Comparison of ENCODE assay signal across 27 cellular contexts in genomic region chr17:19299866-19300265, GRCh38.
"Had no signal": no experiment of that assay in that cellular context is flagged by ENCODE, and none has a peak within 500 bp of the region (broad histone marks: within the 10 kb centered on the region; RNA-seq: fewer than 3 reads in every experiment).

No MANE protein-coding gene starts in this region.

- H3K4me3 Mint-ChIP-seq: activated naive CD4-positive, alpha-beta T cell treated with anti-CD3 and anti-CD28 coated beads for 36 hours; activated naive CD8-positive, alpha-beta T cell treated with anti-CD3 and anti-CD28 coated beads for 36 hours; activated T-helper 1 cell treated with anti-CD3 and anti-CD28 coated beads, Interleukin-12 subunit alpha, Interleukin-12 subunit beta, Interleukin-2, Interleukin-4 antibody, amounts not matched to agents 30 ng/mL and 10 ng/mL and 1 ng/mL, durations not matched to agents 14 hours and 24 hours and 36 hours; mesothelial cell of epicardium; naive B cell; nephron progenitor cell; stimulated activated naive B cell treated with anti-CD40 and anti-IgM and Interleukin-4, amounts not matched to agents 10 μg/mL and 1 μg/mL and 100 μg/mL, for 72 hours had no signal

- DNase-seq: activated CD4-positive, alpha-beta T cell treated with anti-CD3 and anti-CD28 coated beads for 48 hours; activated CD4-positive, alpha-beta T cell treated with anti-CD3 and anti-CD28 coated beads, Interleukin-2, amount 50 U/mL, for 48 hours; activated CD8-positive, alpha-beta memory T cell treated with anti-CD3 and anti-CD28 coated beads for 24 hours; activated effector memory CD4-positive, alpha-beta T cell treated with anti-CD3 and anti-CD28 coated beads, Interleukin-2, amount 50 U/mL, for 16 hours; activated naive CD4-positive, alpha-beta T cell treated with anti-CD3 and anti-CD28 coated beads for 36 hours; activated naive CD8-positive, alpha-beta T cell treated with anti-CD3 and anti-CD28 coated beads for 36 hours; colonic mucosa; effector memory CD4-positive, alpha-beta T cell; erythroblast; islet precursor cell; left colon; naive B cell; nephron progenitor cell; ovary; stimulated activated CD4-positive, alpha-beta T cell treated with anti-CD3 and anti-CD28 coated beads, Interleukin-1b, Interleukin-23, amount 100 ng/mL, for 48 hours; stimulated activated CD4-positive, alpha-beta T cell treated with anti-CD3 and anti-CD28 coated beads, Interleukin-4, amount 100 ng/mL, for 4 hours; stimulated activated CD8-positive, alpha-beta memory T cell treated with anti-CD3 and anti-CD28 coated beads, Interleukin-4, amount 100 ng/mL, for 48 hours; stimulated activated naive B cell treated with anti-CD40 and anti-IgM and Interleukin-4, amounts not matched to agents 10 μg/mL and 1 μg/mL and 100 μg/mL, for 72 hours; stomach; transverse colon had no signal

- H3K27ac Mint-ChIP-seq: activated naive CD4-positive, alpha-beta T cell treated with anti-CD3 and anti-CD28 coated beads for 36 hours; activated naive CD8-positive, alpha-beta T cell treated with anti-CD3 and anti-CD28 coated beads for 36 hours; activated T-helper 1 cell treated with anti-CD3 and anti-CD28 coated beads, Interleukin-12 subunit alpha, Interleukin-12 subunit beta, Interleukin-2, Interleukin-4 antibody, amounts not matched to agents 30 ng/mL and 10 ng/mL and 1 ng/mL, durations not matched to agents 14 hours and 24 hours and 36 hours; mesothelial cell of epicardium; naive B cell; nephron progenitor cell; stimulated activated naive B cell treated with anti-CD40 and anti-IgM and Interleukin-4, amounts not matched to agents 10 μg/mL and 1 μg/mL and 100 μg/mL, for 72 hours had no signal

- H3K4me2 ChIP-seq: hepatocyte, smooth muscle cell had no signal

- H3K9me3 ChIP-seq: colonic mucosa, gastroesophageal sphincter, ovary, prostate gland, stomach, suprapubic skin, transverse colon had no signal

- H3K27me3 ChIP-seq: colonic mucosa, gastroesophageal sphincter, hepatocyte, ovary, stomach, suprapubic skin, transverse colon had no signal

- H3K36me3 Mint-ChIP-seq: activated naive CD8-positive, alpha-beta T cell treated with anti-CD3 and anti-CD28 coated beads for 36 hours; mesothelial cell of epicardium; naive B cell had no signal

- H3K9me3 Mint-ChIP-seq: activated naive CD4-positive, alpha-beta T cell treated with anti-CD3 and anti-CD28 coated beads for 36 hours; activated naive CD8-positive, alpha-beta T cell treated with anti-CD3 and anti-CD28 coated beads for 36 hours; activated T-helper 1 cell treated with anti-CD3 and anti-CD28 coated beads, Interleukin-12 subunit alpha, Interleukin-12 subunit beta, Interleukin-2, Interleukin-4 antibody, amounts not matched to agents 30 ng/mL and 10 ng/mL and 1 ng/mL, durations not matched to agents 14 hours and 24 hours and 36 hours; mesothelial cell of epicardium; naive B cell; nephron progenitor cell; stimulated activated naive B cell treated with anti-CD40 and anti-IgM and Interleukin-4, amounts not matched to agents 10 μg/mL and 1 μg/mL and 100 μg/mL, for 72 hours had no signal

- H3K36me3 ChIP-seq: colonic mucosa, ovary, prostate gland, transverse colon had no signal

- H2AFZ ChIP-seq: hepatocyte had no signal

- ATAC-seq: gastroesophageal sphincter; left colon; stimulated activated naive B cell treated with anti-CD40 and anti-IgM and Interleukin-4, amounts not matched to agents 10 μg/mL and 1 μg/mL and 100 μg/mL, for 72 hours had no signal

- H3K4me3 ChIP-seq: colonic mucosa, gastroesophageal sphincter, hepatocyte, ovary, prostate gland, smooth muscle cell, stomach, suprapubic skin, transverse colon had no signal

- H3K27ac ChIP-seq: colonic mucosa, hepatocyte, ovary, prostate gland, suprapubic skin had no signal

- H3K4me1 ChIP-seq: prostate gland had no signal
